Comparison of ENCODE assay signal across 15 cellular contexts in the genomic region with DNA sequence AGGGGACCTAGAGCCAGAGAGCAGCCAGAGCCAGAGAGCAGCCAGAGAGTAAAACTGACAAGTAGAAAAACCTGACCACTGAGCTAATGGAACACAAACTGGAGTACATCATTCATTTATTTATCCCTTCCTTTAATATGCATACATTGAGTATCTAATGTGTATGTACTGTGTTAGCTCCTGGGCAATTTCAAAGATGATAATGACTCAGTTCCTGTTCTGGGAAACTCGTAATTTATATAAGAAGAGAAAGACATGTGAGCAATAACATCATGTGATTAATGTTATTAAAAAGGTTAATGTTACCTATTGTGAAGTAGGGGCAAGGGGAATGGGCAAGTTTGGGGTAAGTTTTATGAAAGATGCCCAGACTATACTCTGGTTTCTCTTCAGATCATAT.
DNase-seq lines count a peak whose midpoint lies in the region; ATAC-seq, FAIRE-seq and TF ChIP-seq lines count a peak whose summit lies in the region.
"Had no signal": no experiment of that assay in that cellular context is flagged by ENCODE, and none has a peak within 500 bp of the region (broad histone marks: within the 10 kb centered on the region; RNA-seq: fewer than 3 reads in every experiment).

No MANE protein-coding gene starts in this region.

- no peak overlapping the region for H3K4me3 Mint-ChIP-seq in MCF 10A (ENCODE audit: unreplicated experiment)
- H3K4me3 Mint-ChIP-seq in stimulated activated memory B cell treated with anti-CD40 and anti-IgM and Interleukin-4, amounts not matched to agents 10 μg/mL and 1 μg/mL and 100 μg/mL, for 72 hours: no peak overlapping the region
- H3K4me3 Mint-ChIP-seq: B cell; CD4-positive, alpha-beta T cell had no signal

- H3K4me1 Mint-ChIP-seq in MCF 10A (ENCODE audit: insufficient read depth, unreplicated experiment): peaks cover 18% of the 10 kb centered on the region
- peaks cover 27% of the 10 kb centered on the region for H3K4me1 Mint-ChIP-seq in stimulated activated memory B cell treated with anti-CD40 and anti-IgM and Interleukin-4, amounts not matched to agents 10 μg/mL and 1 μg/mL and 100 μg/mL, for 72 hours

- CTCF ChIA-PET in mammary epithelial cell (lab: Charles Lee; ENCODE audit: low non-redundant PET): no interaction called here
- CTCF ChIA-PET in MCF 10A (lab: Yijun Ruan, JAX): interaction anchor here (0.6 to 1.9 kb wide), 4 partner anchors 12 to 392 kb away, joined by 3 to 6 read pairs (median 4); no protein-coding TSS in a partner anchor
- CTCF ChIA-PET in endothelial cell of umbilical vein (lab: Charles Lee): interaction anchor here (0.9 to 1.3 kb wide), 4 partner anchors 17 to 199 kb away, joined by 3 to 5 read pairs (median 4); a partner anchor contains a TSS

- no peak overlapping the region for H3K9ac ChIP-seq in mammary epithelial cell (ENCODE audit: insufficient read depth, low read length)
- peak overlapping the region; percentile 40 for H3K9ac ChIP-seq in endothelial cell of umbilical vein (replicated peaks; ENCODE audit: extremely low read depth, insufficient read depth, low read length)
- H3K9ac ChIP-seq in keratinocyte (ENCODE audit: control insufficient read depth, extremely low read depth, insufficient read depth, low read length): no peak overlapping the region

- H4K20me1 ChIP-seq in mammary epithelial cell (ENCODE audit: insufficient read depth, low read length): no peaks in the 10 kb centered on the region
- no peaks in the 10 kb centered on the region for H4K20me1 ChIP-seq in endothelial cell of umbilical vein (replicated peaks; ENCODE audit: control insufficient read depth, extremely low read depth, insufficient read depth, low read length)
- H4K20me1 ChIP-seq in keratinocyte (ENCODE audit: control insufficient read depth, extremely low read depth, insufficient read depth, low read length): no peaks in the 10 kb centered on the region

- peak overlapping the region; percentile 23 for H3K4me2 ChIP-seq in mammary epithelial cell (ENCODE audit: insufficient read depth, low read depth, low read length)
- peak overlapping the region; percentile 59 for H3K4me2 ChIP-seq in endothelial cell of umbilical vein (ENCODE audit: insufficient read depth, low read length)
- peak overlapping the region; percentile 50 for H3K4me2 ChIP-seq in keratinocyte (ENCODE audit: control insufficient read depth, extremely low read depth, insufficient read depth, low read depth, low read length)

- intact Hi-C loops in mammary epithelial cell (cut with micrococcal nuclease) (no loop called here), MCF 10A (cut with micrococcal nuclease) (no loop called here), endothelial cell of umbilical vein (cut with micrococcal nuclease) (no loop called here)

- in situ Hi-C loops in mammary epithelial cell (cut with MboI; ENCODE audit: low sequenced_read_pairs in 2 of 2): no loop called here

- POLR2A ChIA-PET in MCF 10A (lab: Yijun Ruan, JAX) (interaction anchor here (0.6 to 2.0 kb wide), 2 partner anchors 10 to 21 kb away, joined by 3 to 4 read pairs; no protein-coding TSS in a partner anchor), endothelial cell of umbilical vein (lab: Charles Lee) (no interaction called here)

- H3K9me3 ChIP-seq in mammary epithelial cell (replicated peaks; ENCODE audit: insufficient read depth, low read length): no peaks in the 10 kb centered on the region
- H3K9me3 ChIP-seq in endothelial cell of umbilical vein (replicated peaks; ENCODE audit: control insufficient read depth, insufficient read depth, low read length): no peaks in the 10 kb centered on the region
- no peaks in the 10 kb centered on the region for H3K9me3 ChIP-seq in keratinocyte (ENCODE audit: control insufficient read depth, low read depth, low read length)
- H3K9me3 ChIP-seq in effector memory CD4-positive, alpha-beta T cell (ENCODE audit: control insufficient read depth, low read length): no peaks in the 10 kb centered on the region

- TF ChIP-seq POLR2A in endothelial cell of umbilical vein (IDR thresholded peaks at IDR 0.05; ENCODE audit: low read depth, low read length): no peak

- H3K27me3 ChIP-seq in mammary epithelial cell (ENCODE audit: insufficient read depth, low read length) (no peaks in the 10 kb centered on the region), endothelial cell of umbilical vein (ENCODE audit: control insufficient read depth in 2 of 2, insufficient read depth in 2 of 2, low read length in 2 of 2) (no peaks in the 10 kb centered on the region), keratinocyte (ENCODE audit: control insufficient read depth, extremely low read depth, insufficient read depth, low read length) (no peaks in the 10 kb centered on the region)
- no peaks in the 10 kb centered on the region for H3K27me3 ChIP-seq in effector memory CD4-positive, alpha-beta T cell (replicated peaks; ENCODE audit: control insufficient read depth, insufficient read depth, low read length, poor library complexity, severe bottlenecking)

- FAIRE-seq in endothelial cell of umbilical vein (lab: Jason Lieb, UNC) (peak; percentile 76), keratinocyte (lab: Jason Lieb, UNC) (peak; percentile 59)
- FAIRE-seq: GM19239 had no signal

- H3K79me2 ChIP-seq in mammary epithelial cell (ENCODE audit: insufficient read depth, low read length) (no peaks in the 10 kb centered on the region), endothelial cell of umbilical vein (ENCODE audit: control insufficient read depth, insufficient read depth, low read length) (no peaks in the 10 kb centered on the region), keratinocyte (ENCODE audit: control insufficient read depth, insufficient read depth, low read length) (no peaks in the 10 kb centered on the region)

- no peak for ATAC-seq in stimulated activated memory B cell treated with anti-CD40 and anti-IgM and Interleukin-4, amounts not matched to agents 10 μg/mL and 1 μg/mL and 100 μg/mL, for 72 hours
- no peak for ATAC-seq in HG03457 (IDR thresholded peaks at IDR 0.05; ENCODE audit: unreplicated experiment)
- ATAC-seq: HCT116 had no signal

- H2AFZ ChIP-seq in mammary epithelial cell (ENCODE audit: low read depth, low read length) (peak overlapping the region; percentile 31), endothelial cell of umbilical vein (ENCODE audit: low read depth, low read length) (peak overlapping the region; percentile 70), keratinocyte (ENCODE audit: control insufficient read depth, low read length) (peak overlapping the region; percentile 43)

- no peaks in the 10 kb centered on the region for H3K36me3 Mint-ChIP-seq in MCF 10A (ENCODE audit: insufficient read depth, unreplicated experiment)
- H3K36me3 Mint-ChIP-seq in stimulated activated memory B cell treated with anti-CD40 and anti-IgM and Interleukin-4, amounts not matched to agents 10 μg/mL and 1 μg/mL and 100 μg/mL, for 72 hours: peaks cover 14% of the 10 kb centered on the region

- H3K9me3 Mint-ChIP-seq in MCF 10A (ENCODE audit: unreplicated experiment): peaks cover 7% of the 10 kb centered on the region
- H3K9me3 Mint-ChIP-seq in stimulated activated memory B cell treated with anti-CD40 and anti-IgM and Interleukin-4, amounts not matched to agents 10 μg/mL and 1 μg/mL and 100 μg/mL, for 72 hours: no peaks in the 10 kb centered on the region
- H3K9me3 Mint-ChIP-seq: CD4-positive, alpha-beta T cell had no signal

- dilution Hi-C loops in mammary epithelial cell (cut with HindIII; ENCODE audit: low sequenced_read_pairs): no loop called here
- dilution Hi-C loops in endothelial cell of umbilical vein (cut with MboI; ENCODE audit: extremely low pct_ligation_motif_present, low sequenced_read_pairs): no loop called here
- dilution Hi-C loops in keratinocyte (cut with MboI; ENCODE audit: extremely low pct_ligation_motif_present, low sequenced_read_pairs): no loop called here

- peaks cover 22% of the 10 kb centered on the region for H3K4me1 ChIP-seq in mammary epithelial cell (ENCODE audit: insufficient read depth, low read length)
- peaks cover 26% of the 10 kb centered on the region for H3K4me1 ChIP-seq in endothelial cell of umbilical vein (ENCODE audit: control insufficient read depth, extremely low read depth, insufficient read depth, low read length)
- H3K4me1 ChIP-seq in keratinocyte (ENCODE audit: control insufficient read depth, extremely low read depth, insufficient read depth, low read length): peaks cover 22% of the 10 kb centered on the region
- no peaks in the 10 kb centered on the region for H3K4me1 ChIP-seq in effector memory CD4-positive, alpha-beta T cell (ENCODE audit: control insufficient read depth, insufficient read depth, low read length, poor library complexity, severe bottlenecking)

- BruUV-seq in mammary epithelial cell (replicated peaks; lab: Mats Ljungman, UMichigan) (no TSS peak), MCF 10A (replicated peaks; lab: Mats Ljungman, UMichigan) (no TSS peak), endothelial cell of umbilical vein (replicated peaks; lab: Mats Ljungman, UMichigan) (no TSS peak)

- DNase-seq in mammary epithelial cell (peak; percentile 31), MCF 10A (ENCODE audit: unreplicated experiment) (no peak), endothelial cell of umbilical vein (ENCODE audit: low read depth, low spot score) (peak; percentile 78), keratinocyte (ENCODE audit: low read depth, low spot score) (no peak), AML-193 (lab: John Stamatoyannopoulos, UW) (no peak)
- no peak for DNase-seq in effector memory CD4-positive, alpha-beta T cell
- DNase-seq: ACHN; C1 segment of cervical spinal cord; CD4-positive, alpha-beta T cell; GF-D8 had no signal

- H3K27ac ChIP-seq in mammary epithelial cell (ENCODE audit: insufficient read depth, low read depth, low read length) (no peak overlapping the region), endothelial cell of umbilical vein (ENCODE audit: insufficient read depth, low read depth, low read length) (peak overlapping the region; percentile 85), keratinocyte (ENCODE audit: control insufficient read depth, insufficient read depth, low read length) (peak overlapping the region; percentile 65)
- H3K27ac ChIP-seq in effector memory CD4-positive, alpha-beta T cell (ENCODE audit: insufficient read depth, low read length, poor library complexity, severe bottlenecking): no peak overlapping the region

- H3K4me3 ChIP-seq in mammary epithelial cell (replicated peaks in 1 of 3; ENCODE audit: insufficient read depth in 1 of 3, low read depth in 2 of 3, low read length in 3 of 3) (no peak overlapping the region), endothelial cell of umbilical vein (replicated peaks in 1 of 3; ENCODE audit: insufficient read depth in 1 of 3, low read depth in 1 of 3, low read length in 3 of 3) (no peak overlapping the region), keratinocyte (ENCODE audit: control insufficient read depth in 2 of 3, extremely low read depth in 1 of 3, insufficient read depth in 2 of 3, low read depth in 1 of 3, low read length in 3 of 3) (no peak overlapping the region)
- no peak overlapping the region for H3K4me3 ChIP-seq in effector memory CD4-positive, alpha-beta T cell (ENCODE audit: insufficient read depth, low read depth, low read length, poor library complexity, severe bottlenecking)

- H3K36me3 ChIP-seq in mammary epithelial cell (ENCODE audit: insufficient read depth, low read length) (no peaks in the 10 kb centered on the region), endothelial cell of umbilical vein (ENCODE audit: control insufficient read depth in 2 of 2, extremely low read depth in 1 of 2, insufficient read depth in 2 of 2, low read length in 2 of 2) (no peaks in the 10 kb centered on the region), keratinocyte (ENCODE audit: control insufficient read depth in 2 of 2, extremely low read depth in 1 of 2, insufficient read depth in 2 of 2, low read length in 2 of 2) (no peaks in the 10 kb centered on the region)
- H3K36me3 ChIP-seq in effector memory CD4-positive, alpha-beta T cell (ENCODE audit: control insufficient read depth, insufficient read depth, low read length): no peaks in the 10 kb centered on the region

- TF ChIP-seq CTCF in mammary epithelial cell (conservative IDR thresholded peaks at IDR 0.05 in 1 of 2, IDR thresholded peaks at IDR 0.05 in 1 of 2; ENCODE audit: extremely low read depth in 1 of 2, insufficient read depth in 1 of 2, low read depth in 1 of 2, low read length in 2 of 2) (no peak), MCF 10A (IDR thresholded peaks at IDR 0.05; ENCODE audit: unreplicated experiment) (no peak), endothelial cell of umbilical vein (IDR thresholded peaks at IDR 0.05; ENCODE audit: extremely low read depth in 1 of 2, insufficient read depth in 1 of 2, low read depth in 1 of 2, low read length in 2 of 2) (no peak), keratinocyte (optimal IDR thresholded peaks at IDR 0.05 in 1 of 3, IDR thresholded peaks at IDR 0.05 in 1 of 3, conservative IDR thresholded peaks at IDR 0.05 in 1 of 3; ENCODE audit: extremely low read depth in 1 of 3, insufficient read depth in 2 of 3, low read length in 3 of 3) (no peak)

- WGBS in mammary epithelial cell (ENCODE audit: low coverage, missing lambda C conversion rate): 0% methylated on average over 1 of the region's 1 CpG

- H3K9me1 ChIP-seq in endothelial cell of umbilical vein (replicated peaks; ENCODE audit: control insufficient read depth, extremely low read depth, insufficient read depth, low read length) (no peaks in the 10 kb centered on the region), keratinocyte (ENCODE audit: control insufficient read depth, extremely low read depth, insufficient read depth, low read length) (no peaks in the 10 kb centered on the region)

- H3K27ac Mint-ChIP-seq in MCF 10A (ENCODE audit: low read depth, unreplicated experiment): no peak overlapping the region
- peak overlapping the region; percentile 57 for H3K27ac Mint-ChIP-seq in stimulated activated memory B cell treated with anti-CD40 and anti-IgM and Interleukin-4, amounts not matched to agents 10 μg/mL and 1 μg/mL and 100 μg/mL, for 72 hours
- H3K27ac Mint-ChIP-seq: B cell; CD4-positive, alpha-beta T cell had no signal

- H3K27me3 Mint-ChIP-seq in MCF 10A (ENCODE audit: insufficient read depth, unreplicated experiment): no peaks in the 10 kb centered on the region
- H3K27me3 Mint-ChIP-seq in stimulated activated memory B cell treated with anti-CD40 and anti-IgM and Interleukin-4, amounts not matched to agents 10 μg/mL and 1 μg/mL and 100 μg/mL, for 72 hours: no peaks in the 10 kb centered on the region

Comparison
In these comparisons a context has a peak if more than half of its experiments do, and no peak if none do; other contexts are left out.
1. DNase-seq: peak in mammary epithelial cell (single experiment) and endothelial cell of umbilical vein (single experiment); none in MCF 10A (single experiment), keratinocyte (single experiment), AML-193 (0 of 2) and effector memory CD4-positive, alpha-beta T cell (0 of 3).
2. H3K27ac ChIP-seq: peak in endothelial cell of umbilical vein (single experiment) and keratinocyte (single experiment); none in mammary epithelial cell (single experiment) and effector memory CD4-positive, alpha-beta T cell (single experiment).
3. Peak in every context shown above with its lines, with median percentiles within 50 percentile points of each other: H2AFZ ChIP-seq and H3K4me2 ChIP-seq.